ENCODE assay signal across 30 cellular contexts in the genomic region with DNA sequence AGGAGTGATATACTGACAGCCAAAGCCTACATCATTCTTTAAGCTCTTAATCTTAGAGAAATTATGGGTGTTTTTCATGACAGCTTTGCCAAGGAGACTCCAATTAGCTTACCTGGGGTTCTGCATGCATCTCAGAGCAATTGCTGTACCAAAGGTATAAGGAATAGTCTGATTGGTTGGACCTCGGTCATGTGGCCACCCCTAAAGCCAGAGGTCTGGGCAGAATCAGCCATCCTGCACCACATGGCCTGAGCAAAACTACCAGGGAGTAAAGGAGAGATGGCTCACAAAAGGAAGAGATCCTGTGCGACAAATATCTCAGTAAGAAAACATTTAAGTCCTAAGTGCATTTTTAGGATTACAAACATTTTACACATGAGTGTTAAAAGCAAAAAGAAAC. TPM values are rescaled to one million over a fixed set of nuclear protein-coding genes. Genes with fewer than 3 reads are reported as not detected.
"Had no signal": no experiment of that assay in that cellular context is flagged by ENCODE, and none has a peak within 500 bp of the region (broad histone marks: within the 10 kb centered on the region; RNA-seq: fewer than 3 reads in every experiment).

No MANE protein-coding gene starts in this region.

- H3K9me3 ChIP-seq: body of pancreas, gastroesophageal sphincter, right atrium auricular region, upper lobe of left lung, vagina had no signal

- H3K36me3 ChIP-seq: cardiac muscle cell, gastroesophageal sphincter, right atrium auricular region, upper lobe of left lung, vagina had no signal

- H2AFZ ChIP-seq: hepatocyte had no signal

- H3K9me3 Mint-ChIP-seq: activated B cell treated with CpG ODN at 0.5 μM for 24 hours; naive thymus-derived CD8-positive, alpha-beta T cell; neural crest cell; stimulated activated naive CD8-positive, alpha-beta T cell treated with anti-CD3 and anti-CD28 coated beads, Interleukin-15, amount 100 ng/mL, for 72 hours had no signal

- H3K27ac ChIP-seq: cardiac muscle cell, coronary artery, dorsolateral prefrontal cortex, gastroesophageal sphincter, right atrium auricular region, upper lobe of left lung, vagina had no signal

- H3K4me3 Mint-ChIP-seq: activated B cell treated with CpG ODN at 0.5 μM for 24 hours; activated naive CD8-positive, alpha-beta T cell; memory B cell; naive thymus-derived CD8-positive, alpha-beta T cell; neural crest cell; stimulated activated memory B cell treated with anti-CD40 and anti-IgM and Interleukin-4, amounts not matched to agents 10 μg/mL and 1 μg/mL and 100 μg/mL, for 72 hours; stimulated activated naive CD8-positive, alpha-beta T cell treated with anti-CD3 and anti-CD28 coated beads, Interleukin-15, amount 100 ng/mL, for 72 hours had no signal

- H3K4me3 ChIP-seq: body of pancreas, cardiac muscle cell, coronary artery, dorsolateral prefrontal cortex, gastroesophageal sphincter, hepatocyte, right atrium auricular region, smooth muscle cell, upper lobe of left lung, vagina had no signal

- H3K27me3 ChIP-seq: body of pancreas, cardiac muscle cell, dorsolateral prefrontal cortex, gastroesophageal sphincter, hepatocyte, right atrium auricular region, upper lobe of left lung, vagina had no signal

- H3K4me1 Mint-ChIP-seq: activated B cell treated with CpG ODN at 0.5 μM for 24 hours; memory B cell; naive thymus-derived CD8-positive, alpha-beta T cell; stimulated activated memory B cell treated with anti-CD40 and anti-IgM and Interleukin-4, amounts not matched to agents 10 μg/mL and 1 μg/mL and 100 μg/mL, for 72 hours; stimulated activated naive CD8-positive, alpha-beta T cell treated with anti-CD3 and anti-CD28 coated beads, Interleukin-15, amount 100 ng/mL, for 72 hours had no signal

- H3K36me3 Mint-ChIP-seq: activated naive CD8-positive, alpha-beta T cell; memory B cell; naive thymus-derived CD8-positive, alpha-beta T cell; stimulated activated memory B cell treated with anti-CD40 and anti-IgM and Interleukin-4, amounts not matched to agents 10 μg/mL and 1 μg/mL and 100 μg/mL, for 72 hours had no signal

- H3K4me2 ChIP-seq: hepatocyte, smooth muscle cell had no signal

- H3K27me3 Mint-ChIP-seq: activated B cell treated with CpG ODN at 0.5 μM for 24 hours; memory B cell; stimulated activated memory B cell treated with anti-CD40 and anti-IgM and Interleukin-4, amounts not matched to agents 10 μg/mL and 1 μg/mL and 100 μg/mL, for 72 hours had no signal

- ATAC-seq: body of pancreas; gastroesophageal sphincter; left colon; naive thymus-derived CD8-positive, alpha-beta T cell; stimulated activated memory B cell treated with anti-CD40 and anti-IgM and Interleukin-4, amounts not matched to agents 10 μg/mL and 1 μg/mL and 100 μg/mL, for 72 hours; stimulated activated naive CD8-positive, alpha-beta T cell treated with anti-CD3 and anti-CD28 coated beads, Interleukin-15, amount 100 ng/mL, for 72 hours had no signal

- H3K4me1 ChIP-seq: gastroesophageal sphincter, right atrium auricular region, upper lobe of left lung, vagina had no signal

- DNase-seq: activated B cell treated with CpG ODN at 0.5 μM for 24 hours; activated effector memory CD4-positive, alpha-beta T cell treated with Interleukin-2 at 50 U/mL for 16 hours; activated naive CD4-positive, alpha-beta T cell treated with Interleukin-2 at 50 U/mL for 16 hours; activated T-cell treated with anti-CD3 and anti-CD28 coated beads for 4 hours; anterior cingulate cortex; body of pancreas; dorsolateral prefrontal cortex; effector memory CD4-positive, alpha-beta T cell; kidney; left colon; naive thymus-derived CD8-positive, alpha-beta T cell; occipital lobe; stimulated activated CD4-positive, alpha-beta T cell treated with anti-CD3 and anti-CD28 coated beads, Interleukin-1b, Interleukin-23, amount 100 ng/mL, for 48 hours; stimulated activated CD4-positive, alpha-beta T cell treated with anti-CD3 and anti-CD28 coated beads, Interleukin-4, amount 100 ng/mL, for 4 hours; stimulated activated CD8-positive, alpha-beta memory T cell treated with anti-CD3 and anti-CD28 coated beads, Interleukin-4, amount 100 ng/mL, for 48 hours; stimulated activated naive CD8-positive, alpha-beta T cell treated with anti-CD3 and anti-CD28 coated beads, Interleukin-15, amount 100 ng/mL, for 72 hours; substantia nigra; T-helper 2 cell; upper lobe of left lung had no signal

- H3K27ac Mint-ChIP-seq: activated B cell treated with CpG ODN at 0.5 μM for 24 hours; activated naive CD8-positive, alpha-beta T cell; memory B cell; naive thymus-derived CD8-positive, alpha-beta T cell; stimulated activated memory B cell treated with anti-CD40 and anti-IgM and Interleukin-4, amounts not matched to agents 10 μg/mL and 1 μg/mL and 100 μg/mL, for 72 hours; stimulated activated naive CD8-positive, alpha-beta T cell treated with anti-CD3 and anti-CD28 coated beads, Interleukin-15, amount 100 ng/mL, for 72 hours had no signal

RNA-seq across cellular contexts. Expression of a gene that starts 25.6 kb away (rescaled TPM):
- total RNA-seq: activated B cell treated with CpG ODN at 0.5 μM for 24 hours; naive thymus-derived CD8-positive, alpha-beta T cell had no signal
- polyA plus RNA-seq: naive thymus-derived CD8-positive, alpha-beta T cell had no signal
